Comparison of ENCODE assay signal across 1 cellular context in the genomic region with DNA sequence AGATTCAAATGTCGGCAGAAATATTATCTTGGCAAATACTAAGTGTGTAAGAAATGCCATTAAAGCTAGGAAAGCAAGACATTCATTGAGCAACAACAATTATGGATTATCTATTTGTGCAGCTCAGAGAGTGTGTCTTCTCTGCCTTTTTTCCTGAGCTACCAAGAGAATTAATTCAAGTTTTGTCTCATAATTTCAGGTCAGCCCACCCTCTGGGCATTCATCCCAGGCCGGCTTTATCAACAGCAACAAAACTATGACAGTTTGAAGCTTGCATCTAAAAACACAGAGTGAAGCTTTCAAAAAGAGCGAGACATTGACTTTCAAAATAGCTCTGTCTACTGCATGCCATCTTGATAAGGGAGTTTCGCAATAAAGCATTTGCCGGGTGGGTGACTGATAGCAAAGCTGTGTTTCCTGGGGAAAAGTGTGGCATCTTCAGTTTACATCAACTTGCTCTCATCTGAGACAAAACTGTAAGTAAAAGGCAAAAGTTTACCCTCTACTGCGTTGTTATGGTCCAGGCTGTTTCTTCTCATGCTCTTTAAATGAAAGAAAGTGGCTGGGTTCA.
TF ChIP-seq lines count a peak whose summit lies in the region.

No MANE protein-coding gene starts in this region.

TF ChIP-seq in GM23338, 12 proteins besides CTCF, POLR2A, EP300 and RAD21 (continued from another document):
- TF ChIP-seq, protein P1, sequence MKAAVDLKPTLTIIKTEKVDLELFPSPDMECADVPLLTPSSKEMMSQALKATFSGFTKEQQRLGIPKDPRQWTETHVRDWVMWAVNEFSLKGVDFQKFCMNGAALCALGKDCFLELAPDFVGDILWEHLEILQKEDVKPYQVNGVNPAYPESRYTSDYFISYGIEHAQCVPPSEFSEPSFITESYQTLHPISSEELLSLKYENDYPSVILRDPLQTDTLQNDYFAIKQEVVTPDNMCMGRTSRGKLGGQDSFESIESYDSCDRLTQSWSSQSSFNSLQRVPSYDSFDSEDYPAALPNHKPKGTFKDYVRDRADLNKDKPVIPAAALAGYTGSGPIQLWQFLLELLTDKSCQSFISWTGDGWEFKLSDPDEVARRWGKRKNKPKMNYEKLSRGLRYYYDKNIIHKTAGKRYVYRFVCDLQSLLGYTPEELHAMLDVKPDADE (IDR thresholded peaks at IDR 0.05) = no peak
- TF ChIP-seq CREB1 (CRISPR knock-in tag; IDR thresholded peaks at IDR 0.05; ENCODE audit: low read depth) (no peak), POLR2AphosphoS5 (IDR thresholded peaks at IDR 0.05; ENCODE audit: low read depth) (no peak)
